19 cellular contexts compared by ENCODE assay signal in the genomic region with DNA sequence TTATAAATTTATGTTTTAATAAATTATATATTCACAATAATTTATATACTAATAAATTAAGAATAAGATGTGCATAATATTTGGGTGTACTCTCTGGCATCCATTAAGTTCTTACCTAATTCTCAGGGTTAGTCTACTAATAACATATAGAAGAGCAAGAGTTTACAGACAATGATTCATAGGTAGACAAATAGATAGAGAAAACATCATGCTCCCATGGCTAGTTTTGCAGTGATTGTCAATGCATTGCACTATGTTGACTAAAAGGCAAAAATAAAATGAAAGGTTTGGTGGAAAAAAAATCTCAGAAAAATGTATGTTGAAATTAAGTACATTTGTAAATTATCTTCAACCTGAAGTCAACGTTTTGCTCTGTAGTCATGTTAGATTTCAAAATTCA.
A peak's percentile ranks its signal among the peaks of the same experiment; 100 is the strongest.
DNase-seq lines count a peak whose midpoint lies in the region; ATAC-seq, FAIRE-seq and TF ChIP-seq lines count a peak whose summit lies in the region.
"Had no signal": no experiment of that assay in that cellular context is flagged by ENCODE, and none has a peak within 500 bp of the region (broad histone marks: within the 10 kb centered on the region; RNA-seq: fewer than 3 reads in every experiment).

No MANE protein-coding gene starts in this region.

- H2AFZ ChIP-seq in astrocyte (ENCODE audit: low read depth, low read length), result no peak overlapping the region
- H2AFZ ChIP-seq: GM23248 had no signal

- H3K4me3 ChIP-seq in SK-N-MC (no peak overlapping the region), astrocyte (ENCODE audit: insufficient read depth, low read depth, low read length) (no peak overlapping the region), stomach (no peak overlapping the region)
- H3K4me3 ChIP-seq: GM12878, GM23248 had no signal

- H3K36me3 ChIP-seq in SK-N-MC (ENCODE audit: insufficient read depth, low read length) (no peaks in the 10 kb centered on the region), astrocyte (ENCODE audit: insufficient read depth, low read length) (no peaks in the 10 kb centered on the region), stomach (no peaks in the 10 kb centered on the region)

- no peak overlapping the region for H3K4me2 ChIP-seq in astrocyte (ENCODE audit: low read length)

- H3K9ac ChIP-seq in SK-N-MC (ENCODE audit: insufficient read length), result no peak overlapping the region
- H3K9ac ChIP-seq in astrocyte (ENCODE audit: low read length), result no peak overlapping the region
- H3K9ac ChIP-seq: GM23248 had no signal

- intact Hi-C loops in stomach (cut with DNase I; ENCODE audit: low total_unique reads), result no loop called here

- WGBS in stomach, 5 donors, result 58 to 68% (median 64%) methylated on average over 1 of the region's 1 CpG

- TF ChIP-seq CTCF in astrocyte (IDR thresholded peaks at IDR 0.05; ENCODE audit: insufficient read depth, low read depth, low read length) (no peak), stomach (IDR thresholded peaks at IDR 0.05) (no peak)

- no peak for TF ChIP-seq POLR2A in stomach (IDR thresholded peaks at IDR 0.05)

- no peaks in the 10 kb centered on the region for H3K9me3 Mint-ChIP-seq in astrocyte (ENCODE audit: unreplicated experiment)
- H3K9me3 Mint-ChIP-seq in activated T-helper 17 cell treated with anti-CD3 and anti-CD28 coated beads, Interleukin-2, amount 50 U/mL, for 72 hours, result peaks cover 6% of the 10 kb centered on the region

- H3K4me3 Mint-ChIP-seq in astrocyte (ENCODE audit: unreplicated experiment), result no peak overlapping the region
- H3K4me3 Mint-ChIP-seq in activated T-helper 17 cell treated with anti-CD3 and anti-CD28 coated beads, Interleukin-2, amount 50 U/mL, for 72 hours, result no peak overlapping the region
- H3K4me3 Mint-ChIP-seq: CD4-positive, alpha-beta memory T cell had no signal

- no peaks in the 10 kb centered on the region for H3K36me3 Mint-ChIP-seq in astrocyte (ENCODE audit: low read depth, unreplicated experiment)
- H3K36me3 Mint-ChIP-seq in activated T-helper 17 cell treated with anti-CD3 and anti-CD28 coated beads, Interleukin-2, amount 50 U/mL, for 72 hours (ENCODE audit: low read depth), result no peaks in the 10 kb centered on the region
- H3K36me3 Mint-ChIP-seq: CD4-positive, alpha-beta memory T cell had no signal

- no peak for FAIRE-seq in astrocyte (lab: Jason Lieb, UNC)
- FAIRE-seq in frontal cortex (lab: Jason Lieb, UNC), result peak; percentile 8
- FAIRE-seq: GM12878, GM19239, H1 had no signal

- no peaks in the 10 kb centered on the region for H3K27me3 Mint-ChIP-seq in astrocyte (ENCODE audit: low read depth, unreplicated experiment)
- H3K27me3 Mint-ChIP-seq in activated T-helper 17 cell treated with anti-CD3 and anti-CD28 coated beads, Interleukin-2, amount 50 U/mL, for 72 hours, result no peaks in the 10 kb centered on the region
- H3K27me3 Mint-ChIP-seq: CD4-positive, alpha-beta memory T cell had no signal

- H3K4me1 Mint-ChIP-seq in astrocyte (ENCODE audit: low read depth, unreplicated experiment), result peaks cover 15% of the 10 kb centered on the region
- H3K4me1 Mint-ChIP-seq in activated T-helper 17 cell treated with anti-CD3 and anti-CD28 coated beads, Interleukin-2, amount 50 U/mL, for 72 hours, result no peaks in the 10 kb centered on the region
- H3K4me1 Mint-ChIP-seq: CD4-positive, alpha-beta memory T cell had no signal

- peak overlapping the region; percentile 72 for H3K27ac Mint-ChIP-seq in astrocyte (ENCODE audit: unreplicated experiment)
- no peak overlapping the region for H3K27ac Mint-ChIP-seq in activated T-helper 17 cell treated with anti-CD3 and anti-CD28 coated beads, Interleukin-2, amount 50 U/mL, for 72 hours
- H3K27ac Mint-ChIP-seq: CD4-positive, alpha-beta memory T cell had no signal

- H3K27ac ChIP-seq in SK-N-MC (peak overlapping the region; percentile 91), astrocyte (ENCODE audit: low read depth, low read length) (no peak overlapping the region), stomach (no peak overlapping the region)
- H3K27ac ChIP-seq: GM23248 had no signal

- no peak for ATAC-seq in activated T-helper 17 cell treated with anti-CD3 and anti-CD28 coated beads, Interleukin-2, amount 50 U/mL, for 72 hours (replicated peaks)
- ATAC-seq: GM12878 had no signal

- H3K79me2 ChIP-seq in astrocyte (ENCODE audit: insufficient read depth, low read length), result no peaks in the 10 kb centered on the region

- H4K20me1 ChIP-seq in astrocyte (ENCODE audit: insufficient read depth, low read length), result no peaks in the 10 kb centered on the region

- DNase-seq in SK-N-MC (ENCODE audit: low read depth, low spot score), result no peak
- no peak for DNase-seq in astrocyte (ENCODE audit: low read depth)
- no peak for DNase-seq in frontal cortex (ENCODE audit: low spot score in 2 of 2)
- DNase-seq in NCI-H345 treated with DMSO at 0.1 percent for 48 hours (lab: John Stamatoyannopoulos, UW; ENCODE audit: unreplicated experiment), result no peak
- no peak for DNase-seq in stomach
- DNase-seq: C1 segment of cervical spinal cord; Calu3; CD4-positive, alpha-beta memory T cell; COR-L47; DMS79; EL; GDM1; GM23248; H7; HCEC 1CT had no signal

- H3K4me1 ChIP-seq in astrocyte (ENCODE audit: insufficient read depth, low read length) (no peaks in the 10 kb centered on the region), stomach (no peaks in the 10 kb centered on the region)

- TF ChIP-seq EP300 in stomach (IDR thresholded peaks at IDR 0.05), result no peak

- H3K9me3 ChIP-seq in SK-N-MC (ENCODE audit: low read depth, low read length) (no peaks in the 10 kb centered on the region), astrocyte (ENCODE audit: insufficient read depth, low read depth, low read length) (no peaks in the 10 kb centered on the region), stomach (peaks cover 0 to 7% (median 3%) of the 10 kb centered on the region in 4 donors)

- H3K27me3 ChIP-seq in astrocyte (ENCODE audit: insufficient read depth, low read length) (no peaks in the 10 kb centered on the region), stomach (no peaks in the 10 kb centered on the region)
